ENCODE assay signal across 8 cellular contexts in the genomic region with DNA sequence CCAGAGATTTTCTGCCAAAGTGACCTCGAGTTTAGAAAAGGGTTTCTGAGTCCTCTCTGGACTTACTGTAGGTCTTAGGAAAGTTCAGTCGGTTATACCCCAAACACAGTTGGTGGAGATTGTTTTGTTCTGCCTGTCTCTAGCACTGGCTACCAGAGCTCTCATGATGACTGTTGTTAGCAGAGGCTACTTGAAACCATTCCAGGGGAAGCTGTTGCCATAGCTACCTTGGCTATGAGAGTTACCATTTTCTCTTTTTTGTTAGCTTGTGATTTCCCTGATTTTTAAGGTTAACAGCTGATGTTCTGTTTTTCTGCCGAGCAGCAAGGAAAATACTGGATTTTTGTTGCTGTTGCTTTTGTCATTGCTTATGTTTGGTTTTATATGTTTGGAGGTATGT. TPM values are rescaled to one million over a fixed set of nuclear protein-coding genes. Genes with fewer than 3 reads are reported as not detected.
DNase-seq lines count a peak whose midpoint lies in the region; ATAC-seq, FAIRE-seq and TF ChIP-seq lines count a peak whose summit lies in the region.

No MANE protein-coding gene starts in this region.

- DNase-seq in EH (ENCODE audit: low read depth): peak; percentile 66
- peak; percentile 11 for DNase-seq in NCI-H446 treated with DMSO at 0.1 percent for 48 hours (lab: John Stamatoyannopoulos, UW)
- no peak for DNase-seq in H1 (ENCODE audit: low read depth in 1 of 2, low spot score in 2 of 2)
- no peak for DNase-seq in neural crest cell (ENCODE audit: low read depth, low spot score)
- DNase-seq in HAP-1 (ENCODE audit: low spot score in 2 of 2): no peak
- no peak for DNase-seq in stimulated activated CD4-positive, alpha-beta T cell treated with anti-CD3 and anti-CD28 coated beads, Interleukin-1b, Interleukin-23, amount 100 ng/mL, for 48 hours

- no peak overlapping the region for H4K5ac ChIP-seq in H1 (ENCODE audit: insufficient read length, low read depth, low read length)

- H4K8ac ChIP-seq in H1 (ENCODE audit: extremely low read depth, insufficient read depth, low read length): no peak overlapping the region

- H3K4me1 ChIP-seq in H1 (replicated peaks in 1 of 4; ENCODE audit: control insufficient read depth in 3 of 4, insufficient read depth in 4 of 4, low read length in 3 of 4) (peaks cover 6 to 33% (median 16%) of the 10 kb centered on the region in 4 experiments), HAP-1 (no peaks in the 10 kb centered on the region)

- H3K79me1 ChIP-seq in H1 (ENCODE audit: low read depth, low read length): no peaks in the 10 kb centered on the region

- H4K91ac ChIP-seq in H1 (replicated peaks; ENCODE audit: insufficient read length, low read length): peak overlapping the region; percentile 15

- peak overlapping the region; percentile 58 for H2BK120ac ChIP-seq in H1 (replicated peaks; ENCODE audit: low read depth, low read length)

- H3K56ac ChIP-seq in H1 (replicated peaks; ENCODE audit: insufficient read length, low read depth, low read length): peak overlapping the region; percentile 59

- no peak overlapping the region for H3K18ac ChIP-seq in H1 (ENCODE audit: extremely low read depth, low read length)

- H3K14ac ChIP-seq in H1 (ENCODE audit: insufficient read length): no peak overlapping the region

- POLR2A ChIA-PET in H1 (lab: Charles Lee; ENCODE audit: partially characterized antibody): interaction anchor here (0.9 to 3.9 kb wide), 13 partner anchors 12 to 217 kb away, joined by 3 to 20 read pairs (median 4); partner anchors contain the start of gene ABHD2

- H3K4me3 ChIP-seq in H1 (ENCODE audit: extremely low read depth in 1 of 4, insufficient read depth in 2 of 4, low read depth in 3 of 4, low read length in 4 of 4): 0 out of 8 replicates have a peak overlapping the region, but pooled peaks of 1 of the 4 experiments have one; percentile 6
- no peak overlapping the region for H3K4me3 ChIP-seq in HAP-1

- H3K79me2 ChIP-seq in H1 (ENCODE audit: control insufficient read depth in 1 of 2, insufficient read depth in 2 of 2, low read length in 2 of 2): no peaks in the 10 kb centered on the region

- 71% methylated on average over 3 of the region's 3 CpGs; no CpG with 5 or more reads in 1 of the 2 experiments for WGBS in H1 (ENCODE audit: extremely low coverage in 1 of 2, insufficient coverage in 1 of 2, insufficient read length in 1 of 2, insufficient replicate concordance in 2 of 2, low coverage in 1 of 2, low lambda C conversion rate in 2 of 2, missing lambda C conversion rate in 1 of 2), 2 experiments

- H3K27me3 ChIP-seq in H1 (replicated peaks in 1 of 4; ENCODE audit: control insufficient read depth in 3 of 4, extremely low read depth in 1 of 4, insufficient read depth in 3 of 4, low read length in 3 of 4) (no peaks in the 10 kb centered on the region), HAP-1 (ENCODE audit: low read depth) (no peaks in the 10 kb centered on the region)

- H3K4me1 Mint-ChIP-seq in neural crest cell: peaks cover 45% of the 10 kb centered on the region

- H3K27me3 Mint-ChIP-seq in neural crest cell (ENCODE audit: low read depth): no peaks in the 10 kb centered on the region

- TF ChIP-seq EP300 in H1 (IDR thresholded peaks at IDR 0.05; ENCODE audit: borderline replicate concordance in 1 of 2, low read depth in 2 of 2, low read length in 2 of 2): no peak

- no peaks in the 10 kb centered on the region for H4K20me1 ChIP-seq in H1 (replicated peaks in 1 of 2; ENCODE audit: control insufficient read depth in 1 of 2, insufficient read depth in 2 of 2, low read length in 2 of 2)

- H2BK5ac ChIP-seq in H1 (ENCODE audit: low read depth, low read length): no peak overlapping the region

- H2BK15ac ChIP-seq in H1 (ENCODE audit: low read length): no peak overlapping the region

- no peak for TF ChIP-seq POLR2A in H1 (IDR thresholded peaks at IDR 0.05; ENCODE audit: control extremely low read depth in 1 of 2, low read depth in 2 of 2, low read length in 2 of 2)

- no peak for TF ChIP-seq RAD21 in H1 (IDR thresholded peaks at IDR 0.05 in 1 of 2, conservative IDR thresholded peaks at IDR 0.05 in 1 of 2; ENCODE audit: low read depth in 2 of 2, low read length in 2 of 2)

- in situ Hi-C loops in HAP-1 (cut with MboI; ENCODE audit: low sequenced_read_pairs): no loop called here

- no peak overlapping the region for H2BK12ac ChIP-seq in H1 (ENCODE audit: low read depth, low read length)

- peaks cover 3% of the 10 kb centered on the region for H3K36me3 Mint-ChIP-seq in neural crest cell (ENCODE audit: low read depth)

- TF ChIP-seq CTCF in H1 (IDR thresholded peaks at IDR 0.05; ENCODE audit: control extremely low read depth in 1 of 3, insufficient read depth in 1 of 3, low read depth in 1 of 3, low read length in 3 of 3): no peak
- no peak for TF ChIP-seq CTCF in neural crest cell (conservative IDR thresholded peaks at IDR 0.05)

- peak overlapping the region in 2 of 4 experiments; percentile 1 to 23; a peak in 1 of 7 replicates for H3K9ac ChIP-seq in H1 (replicated peaks in 1 of 4; ENCODE audit: extremely low read depth in 1 of 4, low read depth in 3 of 4, low read length in 3 of 4)

- H2BK20ac ChIP-seq in H1 (ENCODE audit: low read length): no peak overlapping the region

- ATAC-seq in GM18511 (IDR thresholded peaks at IDR 0.05; ENCODE audit: unreplicated experiment) (no peak), HG03139 (IDR thresholded peaks at IDR 0.05; ENCODE audit: unreplicated experiment) (no peak)

- H3K27ac ChIP-seq in H1 (ENCODE audit: low read depth, low read length): peak overlapping the region; percentile 62; the same call in 1 of the 2 replicates

- H3K9me3 ChIP-seq in H1 (ENCODE audit: insufficient read depth in 2 of 2, low read depth in 1 of 2, low read length in 1 of 2): no peaks in the 10 kb centered on the region
- H3K9me3 ChIP-seq in HAP-1: no peaks in the 10 kb centered on the region

- H3K36me3 ChIP-seq in H1 (ENCODE audit: control insufficient read depth in 2 of 4, insufficient read depth in 4 of 4, low read length in 3 of 4) (no peaks in the 10 kb centered on the region), HAP-1 (replicated peaks) (peaks cover 18% of the 10 kb centered on the region)

- no peak overlapping the region for H2AFZ ChIP-seq in H1 (ENCODE audit: low read length)

- H3K23ac ChIP-seq in H1 (ENCODE audit: insufficient read length): no peak overlapping the region

- CTCF ChIA-PET in H1 (lab: Charles Lee; ENCODE audit: partially characterized antibody): interaction anchor here (0.8 to 23.0 kb wide), 14 partner anchors 9 to 242 kb away, joined by 3 to 297 read pairs (median 4); partner anchors contain the start of gene ABHD2

- no peak for FAIRE-seq in H1 (lab: Jason Lieb, UNC)

- H3K27ac Mint-ChIP-seq in neural crest cell (ENCODE audit: unreplicated experiment): peak overlapping the region; percentile 96

- no peak overlapping the region for H3K4ac ChIP-seq in H1 (replicated peaks; ENCODE audit: insufficient read length, low read depth, low read length)

- no peaks in the 10 kb centered on the region for H3K9me3 Mint-ChIP-seq in neural crest cell

- H3K4me2 ChIP-seq in H1 (ENCODE audit: insufficient read depth in 1 of 2, low read depth in 2 of 2, low read length in 2 of 2): peak overlapping the region in 1 of 2 experiments; percentile 28; a peak in 1 of 4 replicates

- H2AK5ac ChIP-seq in H1 (ENCODE audit: low read depth, low read length): no peak overlapping the region

- H3K23me2 ChIP-seq in H1 (ENCODE audit: low read depth, low read length): no peaks in the 10 kb centered on the region

- no peak overlapping the region for H3K4me3 Mint-ChIP-seq in neural crest cell

TF ChIP-seq in H1, 55 proteins besides CTCF, POLR2A, EP300 and RAD21:
- TF ChIP-seq ZNF274 (IDR thresholded peaks at IDR 0.05; ENCODE audit: borderline replicate concordance, extremely low read depth, low read length): no peak
- no peak for TF ChIP-seq RXRA (IDR thresholded peaks at IDR 0.05; ENCODE audit: insufficient read depth, low read depth, low read length)
- no peak for TF ChIP-seq NANOG (IDR thresholded peaks at IDR 0.05; ENCODE audit: insufficient read depth, low read depth, low read length, poor library complexity, severe bottlenecking)
- no peak for TF ChIP-seq KDM5A (IDR thresholded peaks at IDR 0.05; ENCODE audit: low read length)
- TF ChIP-seq BRCA1 (IDR thresholded peaks at IDR 0.05; ENCODE audit: low read depth, low read length): no peak
- no peak for TF ChIP-seq GTF2F1 (IDR thresholded peaks at IDR 0.05; ENCODE audit: borderline replicate concordance, low read depth, low read length)
- no peak for TF ChIP-seq POLR2AphosphoS5 (IDR thresholded peaks at IDR 0.05; ENCODE audit: low read depth, low read length)
- no peak for TF ChIP-seq TBP (IDR thresholded peaks at IDR 0.05; ENCODE audit: low read depth, low read length)
- TF ChIP-seq, protein P1, sequence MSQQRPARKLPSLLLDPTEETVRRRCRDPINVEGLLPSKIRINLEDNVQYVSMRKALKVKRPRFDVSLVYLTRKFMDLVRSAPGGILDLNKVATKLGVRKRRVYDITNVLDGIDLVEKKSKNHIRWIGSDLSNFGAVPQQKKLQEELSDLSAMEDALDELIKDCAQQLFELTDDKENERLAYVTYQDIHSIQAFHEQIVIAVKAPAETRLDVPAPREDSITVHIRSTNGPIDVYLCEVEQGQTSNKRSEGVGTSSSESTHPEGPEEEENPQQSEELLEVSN (IDR thresholded peaks at IDR 0.05): no peak
- TF ChIP-seq CBX8 (IDR thresholded peaks at IDR 0.05; ENCODE audit: borderline replicate concordance, low read depth, low read length): no peak
- TF ChIP-seq CTBP2 (IDR thresholded peaks at IDR 0.05; ENCODE audit: borderline replicate concordance, insufficient read depth, insufficient read length, low read length): no peak
- TF ChIP-seq RBBP5 (IDR thresholded peaks at IDR 0.05; ENCODE audit: borderline replicate concordance, low read depth, low read length): no peak
- no peak for TF ChIP-seq CBX5 (IDR thresholded peaks at IDR 0.05; ENCODE audit: low read depth, low read length)
TF ChIP-seq in H1: peak in this region for 0.

RNA-seq across cellular contexts. Expression of gene ABHD2, which starts 26.7 kb away (rescaled TPM):
- 23.7 and 27.6 TPM in 2 replicates for total RNA-seq in H1 (2021; fragmentation: NEBNext Ultra II Directional; extraction: Animal tissue kit (Norgen Biotek cat#: 25700))
- polyA plus RNA-seq in H1 (2011; rRNA removed): 9.1 and 9.7 TPM in 2 replicates
- polyA plus RNA-seq in H1 (2011; cell fraction: cytosol; rRNA removed): 11.2 TPM
- 16.6 TPM for polyA plus RNA-seq in H1 (2011; cell fraction: nucleus; rRNA removed)
- polyA plus RNA-seq in H1 (2012, experiment 1 of 2): 9.4 to 15.8 TPM (median 15.5 TPM) in 4 replicates
- 1.7 TPM for polyA plus RNA-seq in H1 (2012, experiment 2 of 2)
- 13.6 TPM for polyA plus RNA-seq in H1 (2013, experiment 1 of 2)
- polyA plus RNA-seq in H1 (2013, experiment 2 of 2): 16.3 TPM
- polyA minus RNA-seq in H1 (2011; rRNA and poly(A)+ RNA removed): 78.4 and 110 TPM in 2 replicates
- polyA minus RNA-seq in H1 (2011; cell fraction: cytosol; rRNA and poly(A)+ RNA removed): 11.8 TPM
- 26.8 TPM for polyA minus RNA-seq in H1 (2011; cell fraction: nucleus; rRNA and poly(A)+ RNA removed)
- 31.0 and 33.3 TPM in 2 replicates for total RNA-seq in neural crest cell

Comparison
In these comparisons a context has a peak if more than half of its experiments do, and no peak if none do; other contexts are left out.
1. DNase-seq: peak in EH (single experiment) and NCI-H446 treated with DMSO at 0.1 percent for 48 hours (single experiment); none in H1 (0 of 2), neural crest cell (single experiment), HAP-1 (0 of 2) and stimulated activated CD4-positive, alpha-beta T cell treated with anti-CD3 and anti-CD28 coated beads, Interleukin-1b, Interleukin-23, amount 100 ng/mL, for 48 hours (single experiment).